Comparison of ENCODE assay signal across 23 cellular contexts in genomic region chr18:59795882-59796281, GRCh38.
DNase-seq lines count a peak whose midpoint lies in the region; ATAC-seq, FAIRE-seq and TF ChIP-seq lines count a peak whose summit lies in the region.
"Had no signal": no experiment of that assay in that cellular context is flagged by ENCODE, and none has a peak within 500 bp of the region (broad histone marks: within the 10 kb centered on the region; RNA-seq: fewer than 3 reads in every experiment).

No MANE protein-coding gene starts in this region.

- H3K4me2 ChIP-seq in KMS-11 (peak overlapping the region; percentile 18; the same call in 1 of the 2 replicates), osteoblast (ENCODE audit: insufficient read depth, low read length) (no peak overlapping the region)
- H3K4me2 ChIP-seq: BLaER1 had no signal

- H3K36me3 ChIP-seq in HEK293 (ENCODE audit: control insufficient read depth in 2 of 2, insufficient read depth in 1 of 2, low read length in 2 of 2) (no peaks in the 10 kb centered on the region), KMS-11 (ENCODE audit: insufficient read depth) (no peaks in the 10 kb centered on the region), osteoblast (ENCODE audit: insufficient read depth, low read length) (no peaks in the 10 kb centered on the region), vagina (no peaks in the 10 kb centered on the region)
- H3K36me3 ChIP-seq: BE2C, BLaER1 had no signal

- no peak for ATAC-seq in GM21360 (IDR thresholded peaks at IDR 0.05; ENCODE audit: unreplicated experiment)

- POLR2A ChIA-PET in HEK293 (lab: Yijun Ruan, JAX), result no interaction called here

- TF ChIP-seq CTCF in D721Med (IDR thresholded peaks at IDR 0.05; ENCODE audit: insufficient read depth, missing control alignments) (no peak), HEK293 (tag by site-specific recombination; IDR thresholded peaks at IDR 0.05) (no peak), KMS-11 (conservative IDR thresholded peaks at IDR 0.05; ENCODE audit: low read depth, low read length) (no peak), osteoblast (IDR thresholded peaks at IDR 0.05; ENCODE audit: extremely low read depth, low read depth, low read length) (no peak), vagina (IDR thresholded peaks at IDR 0.05) (no peak)

- CTCF ChIA-PET in HEK293 (lab: Yijun Ruan, JAX), result interaction anchor here (2.9 kb wide), 1 partner anchor 99 kb away, joined by 9 read pairs; the partner anchor contains the start of gene CCBE1

- H3K4me1 ChIP-seq in HEK293 (ENCODE audit: control insufficient read depth, insufficient read depth, low read length) (no peaks in the 10 kb centered on the region), KMS-11 (ENCODE audit: low read depth, poor library complexity, severe bottlenecking) (peaks cover 46% of the 10 kb centered on the region), osteoblast (ENCODE audit: insufficient read depth, low read length) (no peaks in the 10 kb centered on the region), vagina (no peaks in the 10 kb centered on the region)
- H3K4me1 ChIP-seq: BE2C, BLaER1 had no signal

- H3K9me3 ChIP-seq in HEK293 (ENCODE audit: control insufficient read depth, insufficient read depth, low read depth, low read length) (no peaks in the 10 kb centered on the region), osteoblast (ENCODE audit: low read depth, low read length) (no peaks in the 10 kb centered on the region), vagina (no peaks in the 10 kb centered on the region)
- H3K9me3 ChIP-seq: BE2C, BLaER1 had no signal

- no peaks in the 10 kb centered on the region for H4K20me1 ChIP-seq in KMS-11 (ENCODE audit: insufficient read depth)
- H4K20me1 ChIP-seq in osteoblast (ENCODE audit: insufficient read depth, low read length), result no peaks in the 10 kb centered on the region
- H4K20me1 ChIP-seq: BLaER1 had no signal

- H3K27me3 ChIP-seq in KMS-11 (ENCODE audit: insufficient read depth, low read depth) (no peaks in the 10 kb centered on the region), osteoblast (ENCODE audit: insufficient read depth, low read length) (no peaks in the 10 kb centered on the region), vagina (no peaks in the 10 kb centered on the region)
- H3K27me3 ChIP-seq: BE2C, BLaER1 had no signal

- H3K9ac ChIP-seq in KMS-11, result no peak overlapping the region
- H3K9ac ChIP-seq: BLaER1 had no signal

- H2AFZ ChIP-seq in KMS-11 (ENCODE audit: low read depth), result no peak overlapping the region
- H2AFZ ChIP-seq in osteoblast (ENCODE audit: low read length), result no peak overlapping the region

- DNase-seq in D721Med (ENCODE audit: insufficient read length, low spot score) (no peak), osteoblast (ENCODE audit: insufficient read length, low spot score, missing footprints) (peak; percentile 51), cerebellum (ENCODE audit: low spot score) (no peak), vagina (ENCODE audit: extremely low spot score in 2 of 2) (no peak), GOT3 (lab: John Stamatoyannopoulos, UW) (no peak)
- DNase-seq: 8988T; ACHN; BE2C; C1 segment of cervical spinal cord; CD4-positive, alpha-beta memory T cell; CD4-positive, CD25-positive, alpha-beta regulatory T cell; CD8-positive, alpha-beta memory T cell; COR-L47; DMS79 treated with DMSO at 0.1 percent for 48 hours; GF-D8 had no signal

- no peak overlapping the region for H3K27ac ChIP-seq in HEK293 (ENCODE audit: extremely low read depth, low read depth, low read length)
- H3K27ac ChIP-seq in KMS-11, result no peak overlapping the region
- no peak overlapping the region for H3K27ac ChIP-seq in osteoblast (ENCODE audit: low read depth, low read length)
- H3K27ac ChIP-seq in vagina, result no peak overlapping the region
- H3K27ac ChIP-seq: BLaER1 had no signal

- intact Hi-C loops in vagina (cut with DNase I), result no loop called here

- H3K79me2 ChIP-seq in KMS-11 (ENCODE audit: insufficient read depth, low read depth) (no peaks in the 10 kb centered on the region), osteoblast (ENCODE audit: insufficient read depth, low read length) (no peaks in the 10 kb centered on the region)

- TF ChIP-seq POLR2A in vagina (IDR thresholded peaks at IDR 0.05), result no peak

- H3K4me3 ChIP-seq in HEK293 (ENCODE audit: low read depth, low read length) (no peak overlapping the region), KMS-11 (IDR thresholded peaks at IDR 0.05; ENCODE audit: insufficient read depth, low read depth, low read length) (no peak overlapping the region), osteoblast (ENCODE audit: insufficient read depth, low read length) (no peak overlapping the region), vagina (no peak overlapping the region)
- H3K4me3 ChIP-seq: BLaER1 had no signal

- FAIRE-seq in D721Med (lab: Jason Lieb, UNC), result peak; percentile 80
- FAIRE-seq: A204.1, G401.6, GM12891, GM19239 had no signal

TF ChIP-seq in HEK293, 187 proteins besides CTCF, POLR2A, EP300 and RAD21:
- TF ChIP-seq ZNF302 (tag by site-specific recombination; IDR thresholded peaks at IDR 0.05; ENCODE audit: low read depth) (no peak), ZNF664 (tag by site-specific recombination; IDR thresholded peaks at IDR 0.05) (peak; percentile 89)
